In genomic region chr1:147720557-147720956, GRCh38 we compare ENCODE assay signal across 22 cellular contexts. TPM values are rescaled to one million over a fixed set of nuclear protein-coding genes. Genes with fewer than 3 reads are reported as not detected.
"Had no signal": no experiment of that assay in that cellular context is flagged by ENCODE, and none has a peak within 500 bp of the region (broad histone marks: within the 10 kb centered on the region; RNA-seq: fewer than 3 reads in every experiment).

No MANE protein-coding gene starts in this region.

- H3K4me3 Mint-ChIP-seq: activated CD4-positive, alpha-beta memory T cell treated with anti-CD3 and anti-CD28 coated beads, Interleukin-2, amount 10 ng/mL, durations not matched to agents 7 days and 5 days; activated CD4-positive, alpha-beta T cell treated with anti-CD3 and anti-CD28 coated beads, Interleukin-2, amount 10 ng/mL, durations not matched to agents 24 days and 14 days; activated naive CD4-positive, alpha-beta T cell treated with anti-CD3 and anti-CD28 coated beads, Interleukin-2, amount 10 ng/mL, durations not matched to agents 7 days and 5 days; activated naive CD8-positive, alpha-beta T cell treated with anti-CD3 and anti-CD28 coated beads, Interleukin-2, amount 50 U/mL, for 24 hours; endodermal cell; T-helper 1 cell treated with Interleukin-12 subunit alpha and Interleukin-12 subunit beta and Interleukin-4 antibody, amounts not matched to agents 30 μg/mL and 1 μg/mL, for 36 hours had no signal

- H3K4me1 Mint-ChIP-seq: activated naive CD8-positive, alpha-beta T cell treated with anti-CD3 and anti-CD28 coated beads, Interleukin-2, amount 50 U/mL, for 24 hours had no signal

- H3K36me3 Mint-ChIP-seq: activated naive CD4-positive, alpha-beta T cell treated with anti-CD3 and anti-CD28 coated beads, Interleukin-2, amount 10 ng/mL, durations not matched to agents 7 days and 5 days had no signal

- DNase-seq: activated CD4-positive, alpha-beta memory T cell treated with anti-CD3 and anti-CD28 coated beads, Interleukin-2, amount 10 ng/mL, durations not matched to agents 7 days and 5 days; activated CD4-positive, alpha-beta T cell treated with anti-CD3 and anti-CD28 coated beads, Interleukin-2, amount 10 ng/mL, durations not matched to agents 24 days and 14 days; activated effector memory CD4-positive, alpha-beta T cell treated with anti-CD3 and anti-CD28 coated beads, Interleukin-2, amount 50 U/mL, for 16 hours; activated naive CD4-positive, alpha-beta T cell treated with anti-CD3 and anti-CD28 coated beads, Interleukin-2, amount 10 ng/mL, durations not matched to agents 7 days and 5 days; activated naive CD8-positive, alpha-beta T cell treated with anti-CD3 and anti-CD28 coated beads, Interleukin-2, amount 50 U/mL, for 24 hours; activated T-cell treated with anti-CD3 and anti-CD28 coated beads for 4 hours; cortex of kidney; endodermal cell; esophagus squamous epithelium; gastrocnemius medialis; hippocampal formation; kidney glomerular epithelial cell; posterior cingulate gyrus; right lobe of liver; stimulated activated CD4-positive, alpha-beta T cell treated with anti-CD3 and anti-CD28 coated beads, Interleukin-2, amount 100 ng/mL, for 48 hours; stimulated activated naive CD4-positive, alpha-beta T cell treated with Interleukin-2 at 50 U/mL for 16 hours; T1000 had no signal

- H3K9me3 Mint-ChIP-seq: activated naive CD8-positive, alpha-beta T cell treated with anti-CD3 and anti-CD28 coated beads, Interleukin-2, amount 50 U/mL, for 24 hours had no signal

- H3K4me3 ChIP-seq: esophagus squamous epithelium, gastrocnemius medialis, right lobe of liver, smooth muscle cell, thoracic aorta, upper lobe of left lung had no signal

- H3K27ac ChIP-seq: esophagus squamous epithelium, gastrocnemius medialis, right lobe of liver, thoracic aorta, upper lobe of left lung, VCaP had no signal

- H3K36me3 ChIP-seq: esophagus squamous epithelium, gastrocnemius medialis, right lobe of liver, thoracic aorta, upper lobe of left lung had no signal

- H3K9me3 ChIP-seq: esophagus squamous epithelium, gastrocnemius medialis, right lobe of liver, thoracic aorta, upper lobe of left lung had no signal

- H3K4me2 ChIP-seq: smooth muscle cell had no signal

- H3K27ac Mint-ChIP-seq: activated CD4-positive, alpha-beta memory T cell treated with anti-CD3 and anti-CD28 coated beads, Interleukin-2, amount 10 ng/mL, durations not matched to agents 7 days and 5 days; activated CD4-positive, alpha-beta T cell treated with anti-CD3 and anti-CD28 coated beads, Interleukin-2, amount 10 ng/mL, durations not matched to agents 24 days and 14 days; activated naive CD4-positive, alpha-beta T cell treated with anti-CD3 and anti-CD28 coated beads, Interleukin-2, amount 10 ng/mL, durations not matched to agents 7 days and 5 days; activated naive CD8-positive, alpha-beta T cell treated with anti-CD3 and anti-CD28 coated beads, Interleukin-2, amount 50 U/mL, for 24 hours; endodermal cell; T-helper 1 cell treated with Interleukin-12 subunit alpha and Interleukin-12 subunit beta and Interleukin-4 antibody, amounts not matched to agents 30 μg/mL and 1 μg/mL, for 36 hours had no signal

- H3K4me1 ChIP-seq: gastrocnemius medialis had no signal

- H3K27me3 ChIP-seq: gastrocnemius medialis, right lobe of liver, upper lobe of left lung had no signal

RNA-seq across cellular contexts. Expression of gene GJA5, which starts 39.8 kb away (rescaled TPM):
- total RNA-seq: activated CD4-positive, alpha-beta memory T cell treated with anti-CD3 and anti-CD28 coated beads, Interleukin-2, amount 10 ng/mL, durations not matched to agents 7 days and 5 days; activated CD4-positive, alpha-beta T cell treated with anti-CD3 and anti-CD28 coated beads, Interleukin-2, amount 10 ng/mL, durations not matched to agents 24 days and 14 days had no signal
